ENCODE assay signal across 1 cellular context in genomic region chr11:729492-730074, GRCh38.
A peak's percentile ranks its signal among the peaks of the same experiment; 100 is the strongest.
TF ChIP-seq lines count a peak whose summit lies in the region.

No MANE protein-coding gene starts in this region.

TF ChIP-seq in HepG2, 621 proteins besides CTCF, POLR2A, EP300 and RAD21 (continues in another document):
- TF ChIP-seq SAP130 (CRISPR knock-in tag; IDR thresholded peaks at IDR 0.05; ENCODE audit: low read depth): peak; percentile 31
- TF ChIP-seq, protein P1, sequence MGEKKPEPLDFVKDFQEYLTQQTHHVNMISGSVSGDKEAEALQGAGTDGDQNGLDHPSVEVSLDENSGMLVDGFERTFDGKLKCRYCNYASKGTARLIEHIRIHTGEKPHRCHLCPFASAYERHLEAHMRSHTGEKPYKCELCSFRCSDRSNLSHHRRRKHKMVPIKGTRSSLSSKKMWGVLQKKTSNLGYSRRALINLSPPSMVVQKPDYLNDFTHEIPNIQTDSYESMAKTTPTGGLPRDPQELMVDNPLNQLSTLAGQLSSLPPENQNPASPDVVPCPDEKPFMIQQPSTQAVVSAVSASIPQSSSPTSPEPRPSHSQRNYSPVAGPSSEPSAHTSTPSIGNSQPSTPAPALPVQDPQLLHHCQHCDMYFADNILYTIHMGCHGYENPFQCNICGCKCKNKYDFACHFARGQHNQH (CRISPR knock-in tag; IDR thresholded peaks at IDR 0.05): no peak
- TF ChIP-seq HOXA5 (CRISPR knock-in tag; IDR thresholded peaks at IDR 0.05): 0 out of 2 replicates have a peak, but pooled peaks have one; percentile 45
- TF ChIP-seq NFYB (CRISPR knock-in tag; IDR thresholded peaks at IDR 0.05): no peak
- TF ChIP-seq, protein P2, sequence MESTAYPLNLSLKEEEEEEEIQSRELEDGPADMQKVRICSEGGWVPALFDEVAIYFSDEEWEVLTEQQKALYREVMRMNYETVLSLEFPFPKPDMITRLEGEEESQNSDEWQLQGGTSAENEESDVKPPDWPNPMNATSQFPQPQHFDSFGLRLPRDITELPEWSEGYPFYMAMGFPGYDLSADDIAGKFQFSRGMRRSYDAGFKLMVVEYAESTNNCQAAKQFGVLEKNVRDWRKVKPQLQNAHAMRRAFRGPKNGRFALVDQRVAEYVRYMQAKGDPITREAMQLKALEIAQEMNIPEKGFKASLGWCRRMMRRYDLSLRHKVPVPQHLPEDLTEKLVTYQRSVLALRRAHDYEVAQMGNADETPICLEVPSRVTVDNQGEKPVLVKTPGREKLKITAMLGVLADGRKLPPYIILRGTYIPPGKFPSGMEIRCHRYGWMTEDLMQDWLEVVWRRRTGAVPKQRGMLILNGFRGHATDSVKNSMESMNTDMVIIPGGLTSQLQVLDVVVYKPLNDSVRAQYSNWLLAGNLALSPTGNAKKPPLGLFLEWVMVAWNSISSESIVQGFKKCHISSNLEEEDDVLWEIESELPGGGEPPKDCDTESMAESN (CRISPR knock-in tag; conservative IDR thresholded peaks at IDR 0.05): no peak
- TF ChIP-seq RFXAP (CRISPR knock-in tag; IDR thresholded peaks at IDR 0.05; ENCODE audit: borderline replicate concordance): peak; percentile 49; the same call in 1 of the 2 replicates
- TF ChIP-seq CEBPG (CRISPR knock-in tag; IDR thresholded peaks at IDR 0.05): peak; percentile 41; the same call in 1 of the 2 replicates
- peak; percentile 48; the same call in 1 of the 2 replicates for TF ChIP-seq TAF1 (CRISPR knock-in tag; IDR thresholded peaks at IDR 0.05)
- TF ChIP-seq ZNF577 (CRISPR knock-in tag; IDR thresholded peaks at IDR 0.05; ENCODE audit: borderline replicate concordance, low read depth): no peak
- no peak for TF ChIP-seq YEATS4 (CRISPR knock-in tag; IDR thresholded peaks at IDR 0.05; ENCODE audit: borderline replicate concordance)
- TF ChIP-seq JUND (CRISPR knock-in tag; IDR thresholded peaks at IDR 0.05): no peak
- no peak for TF ChIP-seq RBAK (CRISPR knock-in tag; IDR thresholded peaks at IDR 0.05)
- no peak for TF ChIP-seq THAP7 (CRISPR knock-in tag; IDR thresholded peaks at IDR 0.05)
- TF ChIP-seq ZNF234 (CRISPR knock-in tag; conservative IDR thresholded peaks at IDR 0.05): no peak
- TF ChIP-seq ZNF572 (CRISPR knock-in tag; IDR thresholded peaks at IDR 0.05): no peak
- peak; percentile 82 for TF ChIP-seq AGO2 (optimal IDR thresholded peaks at IDR 0.05; ENCODE audit: low read depth, low read length)
- TF ChIP-seq ZNF792 (CRISPR knock-in tag; IDR thresholded peaks at IDR 0.05): peak; percentile 56
- no peak for TF ChIP-seq NFRKB (IDR thresholded peaks at IDR 0.05)
- TF ChIP-seq, protein P3, sequence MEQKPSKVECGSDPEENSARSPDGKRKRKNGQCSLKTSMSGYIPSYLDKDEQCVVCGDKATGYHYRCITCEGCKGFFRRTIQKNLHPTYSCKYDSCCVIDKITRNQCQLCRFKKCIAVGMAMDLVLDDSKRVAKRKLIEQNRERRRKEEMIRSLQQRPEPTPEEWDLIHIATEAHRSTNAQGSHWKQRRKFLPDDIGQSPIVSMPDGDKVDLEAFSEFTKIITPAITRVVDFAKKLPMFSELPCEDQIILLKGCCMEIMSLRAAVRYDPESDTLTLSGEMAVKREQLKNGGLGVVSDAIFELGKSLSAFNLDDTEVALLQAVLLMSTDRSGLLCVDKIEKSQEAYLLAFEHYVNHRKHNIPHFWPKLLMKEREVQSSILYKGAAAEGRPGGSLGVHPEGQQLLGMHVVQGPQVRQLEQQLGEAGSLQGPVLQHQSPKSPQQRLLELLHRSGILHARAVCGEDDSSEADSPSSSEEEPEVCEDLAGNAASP (CRISPR knock-in tag; IDR thresholded peaks at IDR 0.05; ENCODE audit: borderline replicate concordance): no peak
- no peak for TF ChIP-seq ZNF841 (CRISPR knock-in tag; IDR thresholded peaks at IDR 0.05; ENCODE audit: borderline replicate concordance)
- TF ChIP-seq POLR2AphosphoS5 (IDR thresholded peaks at IDR 0.05; ENCODE audit: low read depth, low read length): 0 out of 2 replicates have a peak, but pooled peaks have one; percentile 43
- peak; percentile 95 for TF ChIP-seq AGO1 (IDR thresholded peaks at IDR 0.05; ENCODE audit: low read depth, low read length, poor library complexity, severe bottlenecking)
- TF ChIP-seq, protein P4, sequence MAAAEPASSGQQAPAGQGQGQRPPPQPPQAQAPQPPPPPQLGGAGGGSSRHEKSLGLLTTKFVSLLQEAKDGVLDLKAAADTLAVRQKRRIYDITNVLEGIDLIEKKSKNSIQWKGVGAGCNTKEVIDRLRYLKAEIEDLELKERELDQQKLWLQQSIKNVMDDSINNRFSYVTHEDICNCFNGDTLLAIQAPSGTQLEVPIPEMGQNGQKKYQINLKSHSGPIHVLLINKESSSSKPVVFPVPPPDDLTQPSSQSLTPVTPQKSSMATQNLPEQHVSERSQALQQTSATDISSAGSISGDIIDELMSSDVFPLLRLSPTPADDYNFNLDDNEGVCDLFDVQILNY (CRISPR knock-in tag; conservative IDR thresholded peaks at IDR 0.05): no peak
- 0 out of 2 replicates have a peak, but pooled peaks have one; percentile 63 for TF ChIP-seq GZF1 (CRISPR knock-in tag; IDR thresholded peaks at IDR 0.05)
- TF ChIP-seq, protein P5, sequence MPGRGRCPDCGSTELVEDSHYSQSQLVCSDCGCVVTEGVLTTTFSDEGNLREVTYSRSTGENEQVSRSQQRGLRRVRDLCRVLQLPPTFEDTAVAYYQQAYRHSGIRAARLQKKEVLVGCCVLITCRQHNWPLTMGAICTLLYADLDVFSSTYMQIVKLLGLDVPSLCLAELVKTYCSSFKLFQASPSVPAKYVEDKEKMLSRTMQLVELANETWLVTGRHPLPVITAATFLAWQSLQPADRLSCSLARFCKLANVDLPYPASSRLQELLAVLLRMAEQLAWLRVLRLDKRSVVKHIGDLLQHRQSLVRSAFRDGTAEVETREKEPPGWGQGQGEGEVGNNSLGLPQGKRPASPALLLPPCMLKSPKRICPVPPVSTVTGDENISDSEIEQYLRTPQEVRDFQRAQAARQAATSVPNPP (CRISPR knock-in tag; IDR thresholded peaks at IDR 0.05): no peak
- 0 out of 2 replicates have a peak, but pooled peaks have one; percentile 33 for TF ChIP-seq ZBTB38 (CRISPR knock-in tag; IDR thresholded peaks at IDR 0.05)
- TF ChIP-seq ZNF253 (CRISPR knock-in tag; IDR thresholded peaks at IDR 0.05; ENCODE audit: borderline replicate concordance): no peak
- no peak for TF ChIP-seq ZNF776 (CRISPR knock-in tag; IDR thresholded peaks at IDR 0.05)
- TF ChIP-seq, protein P6, sequence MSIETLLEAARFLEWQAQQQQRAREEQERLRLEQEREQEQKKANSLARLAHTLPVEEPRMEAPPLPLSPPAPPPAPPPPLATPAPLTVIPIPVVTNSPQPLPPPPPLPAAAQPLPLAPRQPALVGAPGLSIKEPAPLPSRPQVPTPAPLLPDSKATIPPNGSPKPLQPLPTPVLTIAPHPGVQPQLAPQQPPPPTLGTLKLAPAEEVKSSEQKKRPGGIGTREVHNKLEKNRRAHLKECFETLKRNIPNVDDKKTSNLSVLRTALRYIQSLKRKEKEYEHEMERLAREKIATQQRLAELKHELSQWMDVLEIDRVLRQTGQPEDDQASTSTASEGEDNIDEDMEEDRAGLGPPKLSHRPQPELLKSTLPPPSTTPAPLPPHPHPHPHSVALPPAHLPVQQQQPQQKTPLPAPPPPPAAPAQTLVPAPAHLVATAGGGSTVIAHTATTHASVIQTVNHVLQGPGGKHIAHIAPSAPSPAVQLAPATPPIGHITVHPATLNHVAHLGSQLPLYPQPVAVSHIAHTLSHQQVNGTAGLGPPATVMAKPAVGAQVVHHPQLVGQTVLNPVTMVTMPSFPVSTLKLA (IDR thresholded peaks at IDR 0.05): no peak
- no peak for TF ChIP-seq ZNF564 (CRISPR knock-in tag; IDR thresholded peaks at IDR 0.05)
- no peak for TF ChIP-seq ZNF160 (CRISPR knock-in tag; IDR thresholded peaks at IDR 0.05)
- no peak for TF ChIP-seq ZNF30 (CRISPR knock-in tag; IDR thresholded peaks at IDR 0.05)
- TF ChIP-seq, protein P7, sequence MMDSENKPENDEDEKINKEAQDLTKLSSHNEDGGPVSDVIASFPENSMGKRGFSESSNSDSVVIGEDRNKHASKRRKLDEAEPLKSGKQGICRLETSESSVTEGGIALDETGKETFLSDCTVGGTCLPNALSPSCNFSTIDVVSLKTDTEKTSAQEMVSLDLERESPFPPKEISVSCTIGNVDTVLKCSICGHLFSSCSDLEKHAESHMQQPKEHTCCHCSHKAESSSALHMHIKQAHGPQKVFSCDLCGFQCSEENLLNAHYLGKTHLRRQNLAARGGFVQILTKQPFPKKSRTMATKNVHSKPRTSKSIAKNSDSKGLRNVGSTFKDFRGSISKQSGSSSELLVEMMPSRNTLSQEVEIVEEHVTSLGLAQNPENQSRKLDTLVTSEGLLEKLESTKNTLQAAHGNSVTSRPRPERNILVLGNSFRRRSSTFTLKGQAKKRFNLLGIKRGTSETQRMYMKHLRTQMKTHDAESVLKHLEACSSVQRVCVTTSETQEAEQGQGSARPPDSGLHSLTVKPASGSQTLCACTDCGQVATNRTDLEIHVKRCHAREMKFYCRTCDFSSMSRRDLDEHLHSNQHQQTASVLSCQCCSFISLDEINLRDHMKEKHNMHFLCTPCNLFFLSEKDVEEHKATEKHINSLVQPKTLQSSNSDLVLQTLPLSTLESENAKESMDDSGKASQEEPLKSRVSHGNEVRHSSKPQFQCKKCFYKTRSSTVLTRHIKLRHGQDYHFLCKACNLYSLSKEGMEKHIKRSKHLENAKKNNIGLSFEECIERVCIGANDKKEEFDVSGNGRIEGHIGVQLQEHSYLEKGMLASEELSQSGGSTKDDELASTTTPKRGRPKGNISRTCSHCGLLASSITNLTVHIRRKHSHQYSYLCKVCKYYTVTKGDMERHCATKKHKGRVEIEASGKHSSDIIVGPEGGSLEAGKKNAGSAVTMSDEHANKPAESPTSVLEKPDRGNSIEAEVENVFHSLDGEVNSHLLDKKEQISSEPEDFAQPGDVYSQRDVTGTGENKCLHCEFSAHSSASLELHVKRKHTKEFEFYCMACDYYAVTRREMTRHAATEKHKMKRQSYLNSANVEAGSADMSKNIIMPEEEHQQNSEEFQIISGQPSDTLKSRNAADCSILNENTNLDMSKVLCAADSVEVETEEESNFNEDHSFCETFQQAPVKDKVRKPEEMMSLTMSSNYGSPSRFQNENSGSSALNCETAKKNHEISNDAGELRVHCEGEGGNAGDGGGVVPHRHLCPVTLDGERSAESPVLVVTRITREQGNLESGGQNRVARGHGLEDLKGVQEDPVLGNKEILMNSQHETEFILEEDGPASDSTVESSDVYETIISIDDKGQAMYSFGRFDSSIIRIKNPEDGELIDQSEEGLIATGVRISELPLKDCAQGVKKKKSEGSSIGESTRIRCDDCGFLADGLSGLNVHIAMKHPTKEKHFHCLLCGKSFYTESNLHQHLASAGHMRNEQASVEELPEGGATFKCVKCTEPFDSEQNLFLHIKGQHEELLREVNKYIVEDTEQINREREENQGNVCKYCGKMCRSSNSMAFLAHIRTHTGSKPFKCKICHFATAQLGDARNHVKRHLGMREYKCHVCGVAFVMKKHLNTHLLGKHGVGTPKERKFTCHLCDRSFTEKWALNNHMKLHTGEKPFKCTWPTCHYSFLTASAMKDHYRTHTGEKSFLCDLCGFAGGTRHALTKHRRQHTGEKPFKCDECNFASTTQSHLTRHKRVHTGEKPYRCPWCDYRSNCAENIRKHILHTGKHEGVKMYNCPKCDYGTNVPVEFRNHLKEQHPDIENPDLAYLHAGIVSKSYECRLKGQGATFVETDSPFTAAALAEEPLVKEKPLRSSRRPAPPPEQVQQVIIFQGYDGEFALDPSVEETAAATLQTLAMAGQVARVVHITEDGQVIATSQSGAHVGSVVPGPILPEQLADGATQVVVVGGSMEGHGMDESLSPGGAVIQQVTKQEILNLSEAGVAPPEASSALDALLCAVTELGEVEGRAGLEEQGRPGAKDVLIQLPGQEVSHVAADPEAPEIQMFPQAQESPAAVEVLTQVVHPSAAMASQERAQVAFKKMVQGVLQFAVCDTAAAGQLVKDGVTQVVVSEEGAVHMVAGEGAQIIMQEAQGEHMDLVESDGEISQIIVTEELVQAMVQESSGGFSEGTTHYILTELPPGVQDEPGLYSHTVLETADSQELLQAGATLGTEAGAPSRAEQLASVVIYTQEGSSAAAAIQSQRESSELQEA (CRISPR knock-in tag; IDR thresholded peaks at IDR 0.05; ENCODE audit: not compliant biosample characterization): no peak
- TF ChIP-seq EED (CRISPR knock-in tag; IDR thresholded peaks at IDR 0.05): no peak
- TF ChIP-seq ZNF460 (CRISPR knock-in tag; IDR thresholded peaks at IDR 0.05; ENCODE audit: borderline replicate concordance): no peak
- TF ChIP-seq HMG20B (CRISPR knock-in tag; conservative IDR thresholded peaks at IDR 0.05): no peak
- TF ChIP-seq RXRB (CRISPR knock-in tag; IDR thresholded peaks at IDR 0.05; ENCODE audit: borderline replicate concordance): no peak
- no peak for TF ChIP-seq ZNF607 (CRISPR knock-in tag; IDR thresholded peaks at IDR 0.05; ENCODE audit: borderline replicate concordance)
- TF ChIP-seq PRDM10 (CRISPR knock-in tag; IDR thresholded peaks at IDR 0.05; ENCODE audit: low read depth): peak; percentile 87
- no peak for TF ChIP-seq TARDBP (CRISPR knock-in tag; IDR thresholded peaks at IDR 0.05)
- TF ChIP-seq KAT2B (IDR thresholded peaks at IDR 0.05; ENCODE audit: borderline replicate concordance, low read depth, low read length): no peak
- TF ChIP-seq SMAD3 (CRISPR knock-in tag; IDR thresholded peaks at IDR 0.05): 0 out of 2 replicates have a peak, but pooled peaks have one; percentile 25
- peak; percentile 55; the same call in 1 of the 2 replicates for TF ChIP-seq MYC (CRISPR knock-in tag; IDR thresholded peaks at IDR 0.05; ENCODE audit: borderline replicate concordance)
- TF ChIP-seq ZNF737 (CRISPR knock-in tag; IDR thresholded peaks at IDR 0.05; ENCODE audit: borderline replicate concordance): no peak
